ENCODE assay signal across 8 cellular contexts in the genomic region with DNA sequence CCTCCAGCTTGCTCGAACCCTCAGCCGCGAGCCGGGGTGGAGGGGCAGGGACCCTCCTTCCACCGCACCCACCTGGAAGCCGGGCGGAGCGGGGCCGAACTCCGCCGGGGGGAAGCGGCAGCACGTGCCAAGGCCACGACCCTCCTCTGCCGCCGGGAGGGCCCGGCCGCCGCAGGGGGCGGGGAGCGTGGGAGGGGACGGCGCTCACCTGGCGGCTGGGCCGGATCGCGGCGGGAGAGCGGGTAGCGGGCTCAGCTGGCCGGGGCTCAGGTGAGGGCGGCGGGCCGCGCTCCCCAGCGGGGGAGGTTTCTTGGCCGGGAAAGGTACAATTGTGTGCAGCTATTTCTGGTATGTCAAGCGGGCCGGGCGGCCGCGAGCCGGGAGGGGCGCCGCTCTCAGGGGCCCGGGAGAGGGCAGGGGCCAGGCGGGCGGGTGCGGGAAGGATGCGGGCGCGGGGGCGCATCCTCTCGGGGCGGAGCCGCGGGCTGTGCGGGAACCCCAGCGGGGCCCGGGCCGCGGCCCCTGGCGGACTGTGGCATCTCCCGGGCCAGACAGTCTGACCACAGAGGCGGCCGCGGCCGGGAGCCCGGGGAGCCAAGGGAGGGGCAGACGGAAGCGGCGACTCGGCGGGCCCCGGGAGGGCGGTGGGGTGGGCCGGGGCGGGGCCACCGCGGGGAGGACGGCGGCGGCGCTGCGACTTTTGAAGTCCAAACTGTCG. TPM values are rescaled to one million over a fixed set of nuclear protein-coding genes. Genes with fewer than 3 reads are reported as not detected.
A peak's percentile ranks its signal among the peaks of the same experiment; 100 is the strongest.
DNase-seq lines count a peak whose midpoint lies in the region; ATAC-seq and TF ChIP-seq lines count a peak whose summit lies in the region.

LMO7 (plus strand) TSS at position 710 of the 718 bp plus-strand sequence. CDS start 328 bp downstream, outside the sequence.

- H3K4me1 ChIP-seq in BE2C = no peaks in the 10 kb centered on the region
- H3K4me1 ChIP-seq in SJCRH30 = no peaks in the 10 kb centered on the region
- H3K4me1 ChIP-seq in right atrium auricular region = peaks cover 0 to 12% of the 10 kb centered on the region in 2 donors
- H3K4me1 ChIP-seq in rectal smooth muscle tissue (ENCODE audit: control insufficient read depth, insufficient read depth, low read length) = no peaks in the 10 kb centered on the region

- H3K27me3 ChIP-seq in BE2C = peaks cover 13% of the 10 kb centered on the region
- no peaks in the 10 kb centered on the region for H3K27me3 ChIP-seq in SJCRH30
- no peaks in the 10 kb centered on the region for H3K27me3 ChIP-seq in right atrium auricular region
- H3K27me3 ChIP-seq in rectal smooth muscle tissue (ENCODE audit: control insufficient read depth, insufficient read depth, low read length) = no peaks in the 10 kb centered on the region

- H3K4me3 Mint-ChIP-seq in activated naive CD8-positive, alpha-beta T cell treated with anti-CD3 and anti-CD28 coated beads, Interleukin-2, amount 50 U/mL, for 24 hours = peak within 1 kb of the TSS; percentile 77

- DNase-seq in BE2C (peak; percentile 46), GM19238 (ENCODE audit: insufficient read length, low spot score) (peak; percentile 58), SJCRH30 (peak in 1 of 2 experiments; percentile 19), right atrium auricular region (ENCODE audit: low spot score) (no peak), NCI-H446 treated with DMSO at 0.1 percent for 48 hours (lab: John Stamatoyannopoulos, UW) (no peak)
- DNase-seq in activated naive CD8-positive, alpha-beta T cell treated with anti-CD3 and anti-CD28 coated beads, Interleukin-2, amount 50 U/mL, for 24 hours = peak; percentile 50

- H3K9me3 ChIP-seq in BE2C (no peaks in the 10 kb centered on the region), SJCRH30 (replicated peaks) (no peaks in the 10 kb centered on the region), right atrium auricular region (no peaks in the 10 kb centered on the region)

- H3K4me3 ChIP-seq in BE2C (ENCODE audit: low read depth, low read length) (peak within 1 kb of the TSS; percentile 69), SJCRH30 (peak within 1 kb of the TSS; percentile 56), right atrium auricular region (peak within 1 kb of the TSS; percentile 52 to 66), rectal smooth muscle tissue (ENCODE audit: low read length) (peak within 1 kb of the TSS; percentile 70)

- peaks cover 20% of the 10 kb centered on the region for H3K27me3 Mint-ChIP-seq in activated naive CD8-positive, alpha-beta T cell treated with anti-CD3 and anti-CD28 coated beads, Interleukin-2, amount 50 U/mL, for 24 hours

- no peaks in the 10 kb centered on the region for H3K9me3 Mint-ChIP-seq in activated naive CD8-positive, alpha-beta T cell treated with anti-CD3 and anti-CD28 coated beads, Interleukin-2, amount 50 U/mL, for 24 hours

- H3K27ac Mint-ChIP-seq in activated naive CD8-positive, alpha-beta T cell treated with anti-CD3 and anti-CD28 coated beads, Interleukin-2, amount 50 U/mL, for 24 hours = no peak within 1 kb of the TSS

- no peaks in the 10 kb centered on the region for H3K36me3 Mint-ChIP-seq in activated naive CD8-positive, alpha-beta T cell treated with anti-CD3 and anti-CD28 coated beads, Interleukin-2, amount 50 U/mL, for 24 hours (ENCODE audit: low read depth)

- no peaks in the 10 kb centered on the region for H3K36me3 ChIP-seq in BE2C
- H3K36me3 ChIP-seq in SJCRH30 = no peaks in the 10 kb centered on the region
- no peaks in the 10 kb centered on the region for H3K36me3 ChIP-seq in right atrium auricular region
- no peaks in the 10 kb centered on the region for H3K36me3 ChIP-seq in rectal smooth muscle tissue (ENCODE audit: control insufficient read depth, insufficient read depth, low read length)

- peak; percentile 58 for ATAC-seq in HG03159 (IDR thresholded peaks at IDR 0.05; ENCODE audit: unreplicated experiment)
- ATAC-seq in activated naive CD8-positive, alpha-beta T cell treated with anti-CD3 and anti-CD28 coated beads, Interleukin-2, amount 50 U/mL, for 24 hours = peak; percentile 62

- H3K27ac ChIP-seq in SJCRH30 (no peak within 1 kb of the TSS), right atrium auricular region (peak within 1 kb of the TSS; percentile 37 to 46), rectal smooth muscle tissue (ENCODE audit: low read depth, low read length) (peak within 1 kb of the TSS; percentile 45)

- no peak within 1 kb of the TSS for H3K9ac ChIP-seq in rectal smooth muscle tissue (ENCODE audit: low read length)

- H3K4me1 Mint-ChIP-seq in activated naive CD8-positive, alpha-beta T cell treated with anti-CD3 and anti-CD28 coated beads, Interleukin-2, amount 50 U/mL, for 24 hours = peaks cover 8% of the 10 kb centered on the region

- TF ChIP-seq CTCF in BE2C (IDR thresholded peaks at IDR 0.05; ENCODE audit: low read depth, low read length) (no peak), right atrium auricular region (IDR thresholded peaks at IDR 0.05) (no peak)

RNA-seq across cellular contexts. Expression of gene LMO7, which starts in this region (rescaled TPM):
- 9.9 TPM for polyA plus RNA-seq in BE2C (2012; ENCODE audit: insufficient read depth, insufficient read length, low read depth)
- total RNA-seq in SJCRH30 (2014; rRNA removed; shearing (Covaris generic)) = 97.2 and 102 TPM in 2 replicates
- 100 to 1,000 TPM; 319 to 484 TPM for total RNA-seq in right atrium auricular region

Comparison
In these comparisons a context has a peak if more than half of its experiments do, and no peak if none do; other contexts are left out.
1. DNase-seq: peak in BE2C (single experiment), GM19238 (single experiment) and activated naive CD8-positive, alpha-beta T cell treated with anti-CD3 and anti-CD28 coated beads, Interleukin-2, amount 50 U/mL, for 24 hours (single experiment); none in right atrium auricular region (single experiment) and NCI-H446 treated with DMSO at 0.1 percent for 48 hours (single experiment).
2. Peak in every context shown above with its lines, with median percentiles within 50 percentile points of each other: H3K4me3 ChIP-seq.